In the genomic region with DNA sequence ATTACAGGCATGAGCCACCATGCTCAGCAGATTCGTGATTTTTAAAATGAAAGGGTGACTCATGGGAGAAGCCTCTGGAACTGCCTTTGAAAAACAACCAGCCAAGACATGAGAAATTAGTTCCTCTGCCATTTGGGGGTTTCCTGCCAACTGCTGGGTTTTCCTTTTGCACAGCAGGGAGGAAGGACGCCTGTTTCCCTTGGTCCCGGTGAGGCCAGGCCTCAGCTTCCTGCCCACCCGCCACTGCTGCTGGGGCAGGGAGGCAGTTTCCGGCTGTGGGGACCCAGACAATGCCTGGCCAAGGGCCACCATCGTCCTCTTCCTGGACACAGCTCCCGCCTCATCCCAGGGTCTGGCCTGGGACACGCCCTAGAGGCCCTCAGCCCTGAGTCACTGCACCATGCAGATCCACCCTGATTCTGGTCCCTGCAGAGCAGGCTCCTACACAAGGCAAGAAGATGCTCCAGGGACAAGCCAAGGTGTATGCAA, we compare ENCODE assay signal across 8 cellular contexts. TPM values are rescaled to one million over a fixed set of nuclear protein-coding genes. Genes with fewer than 3 reads are reported as not detected.
DNase-seq lines count a peak whose midpoint lies in the region; ATAC-seq and TF ChIP-seq lines count a peak whose summit lies in the region.

No MANE protein-coding gene starts in this region.

- no peak overlapping the region for H3K4me3 ChIP-seq in epithelial cell of esophagus (ENCODE audit: low read length)
- no peak overlapping the region for H3K4me3 ChIP-seq in neural progenitor cell

- H2AFZ ChIP-seq in neural progenitor cell (replicated peaks) = no peak overlapping the region

- H3K27ac ChIP-seq in neural progenitor cell = no peak overlapping the region

- H3K4me3 Mint-ChIP-seq in neural progenitor cell = no peak overlapping the region

- peaks cover 1% of the 10 kb centered on the region for H3K4me1 ChIP-seq in neural progenitor cell

- H3K79me2 ChIP-seq in neural progenitor cell (ENCODE audit: low read depth) = no peaks in the 10 kb centered on the region

- H3K36me3 ChIP-seq in neural progenitor cell = no peaks in the 10 kb centered on the region

- TF ChIP-seq CTCF in epithelial cell of esophagus (IDR thresholded peaks at IDR 0.05; ENCODE audit: insufficient read depth, low read depth, low read length, missing control alignments) (no peak), neural progenitor cell (IDR thresholded peaks at IDR 0.05) (no peak)

- H3K4me1 Mint-ChIP-seq in neural progenitor cell = peaks cover 28% of the 10 kb centered on the region

- no peaks in the 10 kb centered on the region for H3K9me3 Mint-ChIP-seq in neural progenitor cell

- no peak overlapping the region for H3K9ac ChIP-seq in neural progenitor cell

- no peak overlapping the region for H3K27ac Mint-ChIP-seq in neural progenitor cell

- H3K9me3 ChIP-seq in neural progenitor cell (ENCODE audit: low read depth) = no peaks in the 10 kb centered on the region

- peaks cover 7% of the 10 kb centered on the region for H4K20me1 ChIP-seq in neural progenitor cell (ENCODE audit: low read depth)

- H3K4me2 ChIP-seq in neural progenitor cell = no peak overlapping the region

- H3K27me3 ChIP-seq in neural progenitor cell = no peaks in the 10 kb centered on the region

- H3F3A ChIP-seq in neural progenitor cell (ENCODE audit: low read depth) = peaks cover 14% of the 10 kb centered on the region

- H3K27me3 Mint-ChIP-seq in neural progenitor cell (ENCODE audit: insufficient read depth, low read depth) = no peaks in the 10 kb centered on the region

- peaks cover 9% of the 10 kb centered on the region for H3K36me3 Mint-ChIP-seq in neural progenitor cell

- no peak for ATAC-seq in HG02970 (IDR thresholded peaks at IDR 0.05; ENCODE audit: low FRiP score, unreplicated experiment)
- ATAC-seq in HG02623 (IDR thresholded peaks at IDR 0.05; ENCODE audit: unreplicated experiment) = no peak

- DNase-seq in HCEC 1CT (peak; percentile 86), SW 1271 (lab: John Stamatoyannopoulos, UW) (peak; percentile 64 to 81), epithelial cell of esophagus (ENCODE audit: low read depth) (peak; percentile 87), non-pigmented ciliary epithelial cell (ENCODE audit: low read depth) (peak; percentile 59), neural progenitor cell (ENCODE audit: low spot score) (no peak), NCI-H1092 (lab: John Stamatoyannopoulos, UW) (no peak)

RNA-seq across cellular contexts. Expression of a gene that starts 10.2 kb away (rescaled TPM):
- total RNA-seq in neural progenitor cell (ENCODE audit: low replicate concordance) = 18.0 and 39.0 TPM in 2 replicates

RNA-seq across cellular contexts. Expression of a gene that starts 40.1 kb away (rescaled TPM):
- 53.9 and 74.0 TPM in 2 replicates for total RNA-seq in neural progenitor cell (ENCODE audit: low replicate concordance)

Comparison
In these comparisons a context has a peak if more than half of its experiments do, and no peak if none do; other contexts are left out.
1. DNase-seq: peak in HCEC 1CT (single experiment), SW 1271 (2 of 2), epithelial cell of esophagus (single experiment) and non-pigmented ciliary epithelial cell (single experiment); none in neural progenitor cell (single experiment) and NCI-H1092 (single experiment).